ENCODE assay signal across 10 cellular contexts in genomic region chr4:60194214-60194613, GRCh38.
"Had no signal": no experiment of that assay in that cellular context is flagged by ENCODE, and none has a peak within 500 bp of the region (broad histone marks: within the 10 kb centered on the region; RNA-seq: fewer than 3 reads in every experiment).

No MANE protein-coding gene starts in this region.

- H3K27ac Mint-ChIP-seq: HFFc6, IgD-negative memory B cell had no signal

- ATAC-seq: HCT116, HepG2 had no signal

- H3K36me3 ChIP-seq: HAP-1 had no signal

- FAIRE-seq: HepG2 had no signal

- H3K4me1 Mint-ChIP-seq: IgD-negative memory B cell had no signal

- H3K4me3 ChIP-seq: GM23248, HAP-1 had no signal

- H3K27me3 Mint-ChIP-seq: IgD-negative memory B cell had no signal

- H3K9ac ChIP-seq: GM23248 had no signal

- H2AFZ ChIP-seq: GM23248 had no signal

- H3K4me1 ChIP-seq: HAP-1 had no signal

- H3K4me3 Mint-ChIP-seq: HFFc6, IgD-negative memory B cell had no signal

- H3K36me3 Mint-ChIP-seq: IgD-negative memory B cell had no signal

- DNase-seq: GM23248, GOT3, H7, HFFc6, KBM-7 had no signal

- H3K27ac ChIP-seq: GM23248, HL-60 had no signal
